Comparison of ENCODE assay signal across 2 cellular contexts in genomic region chr16:78609542-78610253, GRCh38.
TF ChIP-seq lines count a peak whose summit lies in the region.

No MANE protein-coding gene starts in this region.

TF ChIP-seq in K562, 482 proteins besides CTCF, POLR2A, EP300 and RAD21:
- TF ChIP-seq TOE1 (IDR thresholded peaks at IDR 0.05; ENCODE audit: borderline replicate concordance) (no peak), TOE1 (CRISPR knock-in tag; IDR thresholded peaks at IDR 0.05; ENCODE audit: borderline replicate concordance, low read depth) (no peak), NR2F6 (CRISPR knock-in tag; IDR thresholded peaks at IDR 0.05) (no peak), ZFX (CRISPR knock-in tag; IDR thresholded peaks at IDR 0.05) (no peak), ZNF507 (tag; conservative IDR thresholded peaks at IDR 0.05) (no peak), PHF8 (IDR thresholded peaks at IDR 0.05; ENCODE audit: borderline replicate concordance, low read length) (no peak), ZBTB7A (IDR thresholded peaks at IDR 0.05; ENCODE audit: borderline replicate concordance, control insufficient read depth, low read depth, low read length) (no peak), ZNF23 (CRISPR knock-in tag; IDR thresholded peaks at IDR 0.05) (no peak), RBM25 (IDR thresholded peaks at IDR 0.05; ENCODE audit: low read depth, low read length, severe bottlenecking) (no peak), ZNF511 (CRISPR knock-in tag; IDR thresholded peaks at IDR 0.05) (no peak), IFI16 (CRISPR knock-in tag; IDR thresholded peaks at IDR 0.05) (no peak), GATA2 (CRISPR knock-in tag; IDR thresholded peaks at IDR 0.05) (no peak)
- TF ChIP-seq, protein P1, sequence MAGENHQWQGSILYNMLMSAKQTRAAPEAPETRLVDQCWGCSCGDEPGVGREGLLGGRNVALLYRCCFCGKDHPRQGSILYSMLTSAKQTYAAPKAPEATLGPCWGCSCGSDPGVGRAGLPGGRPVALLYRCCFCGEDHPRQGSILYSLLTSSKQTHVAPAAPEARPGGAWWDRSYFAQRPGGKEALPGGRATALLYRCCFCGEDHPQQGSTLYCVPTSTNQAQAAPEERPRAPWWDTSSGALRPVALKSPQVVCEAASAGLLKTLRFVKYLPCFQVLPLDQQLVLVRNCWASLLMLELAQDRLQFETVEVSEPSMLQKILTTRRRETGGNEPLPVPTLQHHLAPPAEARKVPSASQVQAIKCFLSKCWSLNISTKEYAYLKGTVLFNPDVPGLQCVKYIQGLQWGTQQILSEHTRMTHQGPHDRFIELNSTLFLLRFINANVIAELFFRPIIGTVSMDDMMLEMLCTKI (IDR thresholded peaks at IDR 0.05; ENCODE audit: partially characterized antibody) = no peak
- TF ChIP-seq, protein P2, sequence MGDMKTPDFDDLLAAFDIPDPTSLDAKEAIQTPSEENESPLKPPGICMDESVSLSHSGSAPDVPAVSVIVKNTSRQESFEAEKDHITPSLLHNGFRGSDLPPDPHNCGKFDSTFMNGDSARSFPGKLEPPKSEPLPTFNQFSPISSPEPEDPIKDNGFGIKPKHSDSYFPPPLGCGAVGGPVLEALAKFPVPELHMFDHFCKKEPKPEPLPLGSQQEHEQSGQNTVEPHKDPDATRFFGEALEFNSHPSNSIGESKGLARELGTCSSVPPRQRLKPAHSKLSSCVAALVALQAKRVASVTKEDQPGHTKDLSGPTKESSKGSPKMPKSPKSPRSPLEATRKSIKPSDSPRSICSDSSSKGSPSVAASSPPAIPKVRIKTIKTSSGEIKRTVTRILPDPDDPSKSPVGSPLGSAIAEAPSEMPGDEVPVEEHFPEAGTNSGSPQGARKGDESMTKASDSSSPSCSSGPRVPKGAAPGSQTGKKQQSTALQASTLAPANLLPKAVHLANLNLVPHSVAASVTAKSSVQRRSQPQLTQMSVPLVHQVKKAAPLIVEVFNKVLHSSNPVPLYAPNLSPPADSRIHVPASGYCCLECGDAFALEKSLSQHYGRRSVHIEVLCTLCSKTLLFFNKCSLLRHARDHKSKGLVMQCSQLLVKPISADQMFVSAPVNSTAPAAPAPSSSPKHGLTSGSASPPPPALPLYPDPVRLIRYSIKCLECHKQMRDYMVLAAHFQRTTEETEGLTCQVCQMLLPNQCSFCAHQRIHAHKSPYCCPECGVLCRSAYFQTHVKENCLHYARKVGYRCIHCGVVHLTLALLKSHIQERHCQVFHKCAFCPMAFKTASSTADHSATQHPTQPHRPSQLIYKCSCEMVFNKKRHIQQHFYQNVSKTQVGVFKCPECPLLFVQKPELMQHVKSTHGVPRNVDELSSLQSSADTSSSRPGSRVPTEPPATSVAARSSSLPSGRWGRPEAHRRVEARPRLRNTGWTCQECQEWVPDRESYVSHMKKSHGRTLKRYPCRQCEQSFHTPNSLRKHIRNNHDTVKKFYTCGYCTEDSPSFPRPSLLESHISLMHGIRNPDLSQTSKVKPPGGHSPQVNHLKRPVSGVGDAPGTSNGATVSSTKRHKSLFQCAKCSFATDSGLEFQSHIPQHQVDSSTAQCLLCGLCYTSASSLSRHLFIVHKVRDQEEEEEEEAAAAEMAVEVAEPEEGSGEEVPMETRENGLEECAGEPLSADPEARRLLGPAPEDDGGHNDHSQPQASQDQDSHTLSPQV (IDR thresholded peaks at IDR 0.05) = no peak
- TF ChIP-seq, protein P3, sequence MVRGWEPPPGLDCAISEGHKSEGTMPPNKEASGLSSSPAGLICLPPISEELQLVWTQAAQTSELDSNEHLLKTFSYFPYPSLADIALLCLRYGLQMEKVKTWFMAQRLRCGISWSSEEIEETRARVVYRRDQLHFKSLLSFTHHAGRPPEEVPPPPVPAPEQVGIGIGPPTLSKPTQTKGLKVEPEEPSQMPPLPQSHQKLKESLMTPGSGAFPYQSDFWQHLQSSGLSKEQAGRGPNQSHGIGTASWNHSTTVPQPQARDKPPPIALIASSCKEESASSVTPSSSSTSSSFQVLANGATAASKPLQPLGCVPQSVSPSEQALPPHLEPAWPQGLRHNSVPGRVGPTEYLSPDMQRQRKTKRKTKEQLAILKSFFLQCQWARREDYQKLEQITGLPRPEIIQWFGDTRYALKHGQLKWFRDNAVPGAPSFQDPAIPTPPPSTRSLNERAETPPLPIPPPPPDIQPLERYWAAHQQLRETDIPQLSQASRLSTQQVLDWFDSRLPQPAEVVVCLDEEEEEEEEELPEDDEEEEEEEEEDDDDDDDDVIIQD (CRISPR knock-in tag; IDR thresholded peaks at IDR 0.05) = no peak
TF ChIP-seq in K562: peak in this region for 0.

TF ChIP-seq in liver, 16 proteins besides CTCF, POLR2A, EP300 and RAD21:
- TF ChIP-seq FOXA2 (IDR thresholded peaks at IDR 0.05) (no peak), HNF4A (conservative IDR thresholded peaks at IDR 0.05) (peak; percentile 26 to 39)
- TF ChIP-seq, protein P4, sequence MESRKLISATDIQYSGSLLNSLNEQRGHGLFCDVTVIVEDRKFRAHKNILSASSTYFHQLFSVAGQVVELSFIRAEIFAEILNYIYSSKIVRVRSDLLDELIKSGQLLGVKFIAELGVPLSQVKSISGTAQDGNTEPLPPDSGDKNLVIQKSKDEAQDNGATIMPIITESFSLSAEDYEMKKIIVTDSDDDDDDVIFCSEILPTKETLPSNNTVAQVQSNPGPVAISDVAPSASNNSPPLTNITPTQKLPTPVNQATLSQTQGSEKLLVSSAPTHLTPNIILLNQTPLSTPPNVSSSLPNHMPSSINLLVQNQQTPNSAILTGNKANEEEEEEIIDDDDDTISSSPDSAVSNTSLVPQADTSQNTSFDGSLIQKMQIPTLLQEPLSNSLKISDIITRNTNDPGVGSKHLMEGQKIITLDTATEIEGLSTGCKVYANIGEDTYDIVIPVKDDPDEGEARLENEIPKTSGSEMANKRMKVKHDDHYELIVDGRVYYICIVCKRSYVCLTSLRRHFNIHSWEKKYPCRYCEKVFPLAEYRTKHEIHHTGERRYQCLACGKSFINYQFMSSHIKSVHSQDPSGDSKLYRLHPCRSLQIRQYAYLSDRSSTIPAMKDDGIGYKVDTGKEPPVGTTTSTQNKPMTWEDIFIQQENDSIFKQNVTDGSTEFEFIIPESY (IDR thresholded peaks at IDR 0.05) = no peak
